ENCODE assay signal across 1 cellular context in the genomic region with DNA sequence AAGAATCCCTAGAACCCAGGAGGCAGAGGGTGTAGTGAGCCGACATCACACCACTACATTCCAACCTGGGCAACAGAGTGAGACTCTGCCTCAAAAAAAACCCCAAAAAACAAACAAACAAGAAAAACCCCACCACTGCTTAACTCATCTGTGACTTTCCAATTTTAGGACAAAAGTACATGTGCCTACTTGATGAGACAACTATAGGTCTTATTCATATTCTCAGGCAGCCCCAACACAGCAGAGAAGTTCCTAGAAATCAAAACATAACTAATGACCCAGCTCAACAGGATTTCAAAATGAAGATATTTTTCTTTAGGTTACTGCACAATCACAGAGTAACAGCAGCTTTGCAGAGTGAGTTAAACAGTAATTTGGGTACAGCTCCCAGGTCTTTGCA.
TF ChIP-seq lines count a peak whose summit lies in the region.

No MANE protein-coding gene starts in this region.

TF ChIP-seq in IMR-90, 13 proteins besides CTCF, POLR2A, EP300 and RAD21:
- TF ChIP-seq SMC3 (IDR thresholded peaks at IDR 0.05; ENCODE audit: low read depth, low read length), result no peak
- TF ChIP-seq NFE2L2 (IDR thresholded peaks at IDR 0.05; ENCODE audit: low read depth, low read length), result no peak
- no peak for TF ChIP-seq RCOR1 (IDR thresholded peaks at IDR 0.05; ENCODE audit: insufficient replicate concordance, low read length)
- no peak for TF ChIP-seq MXI1 (IDR thresholded peaks at IDR 0.05; ENCODE audit: borderline replicate concordance, low read depth, low read length)
- no peak for TF ChIP-seq CHD1 (IDR thresholded peaks at IDR 0.05; ENCODE audit: low read depth, low read length)
- no peak for TF ChIP-seq CEBPB (IDR thresholded peaks at IDR 0.05; ENCODE audit: low read depth, low read length)
- no peak for TF ChIP-seq MAFK (IDR thresholded peaks at IDR 0.05; ENCODE audit: low read depth, low read length)
- TF ChIP-seq MAZ (IDR thresholded peaks at IDR 0.05; ENCODE audit: borderline replicate concordance, low read depth, low read length), result no peak
- TF ChIP-seq RFX5 (IDR thresholded peaks at IDR 0.05; ENCODE audit: low read depth, low read length), result no peak
- TF ChIP-seq FOS (IDR thresholded peaks at IDR 0.05; ENCODE audit: low read depth, low read length), result no peak
- no peak for TF ChIP-seq BHLHE40 (IDR thresholded peaks at IDR 0.05; ENCODE audit: low read depth, low read length)
- no peak for TF ChIP-seq ELK1 (IDR thresholded peaks at IDR 0.05; ENCODE audit: borderline replicate concordance, low read depth, low read length)
